1 cellular context compared by ENCODE assay signal in the genomic region with DNA sequence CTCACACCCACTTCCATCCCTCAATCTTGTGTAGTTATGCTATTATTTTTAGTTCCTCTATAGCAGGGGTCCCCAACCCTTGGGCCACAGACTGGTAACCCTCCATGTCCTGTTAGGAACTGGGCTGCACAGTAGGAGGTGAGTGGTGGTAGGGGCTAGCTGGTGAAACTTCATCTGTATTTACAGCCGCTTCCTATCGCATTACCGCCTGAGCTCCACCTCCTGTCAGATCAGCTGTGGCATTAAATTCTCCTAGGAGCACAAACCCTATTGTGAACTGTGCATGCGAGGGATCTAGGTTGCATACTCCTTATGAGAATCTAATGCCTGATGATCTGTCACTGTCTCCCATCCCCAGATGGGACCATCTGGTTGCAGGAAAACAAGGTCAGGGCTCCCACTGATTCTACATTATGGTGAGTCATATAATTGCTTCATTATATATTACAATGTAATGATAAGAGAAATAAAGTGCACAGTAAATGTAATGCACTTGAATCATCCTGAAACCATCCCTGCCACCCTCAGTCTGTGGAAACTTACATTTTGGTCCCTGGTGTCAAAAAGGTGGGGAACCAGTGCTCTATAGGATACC.
TF ChIP-seq lines count a peak whose summit lies in the region.

No MANE protein-coding gene starts in this region.

TF ChIP-seq in GM23338, 12 proteins besides CTCF, POLR2A, EP300 and RAD21:
- TF ChIP-seq, protein P1, sequence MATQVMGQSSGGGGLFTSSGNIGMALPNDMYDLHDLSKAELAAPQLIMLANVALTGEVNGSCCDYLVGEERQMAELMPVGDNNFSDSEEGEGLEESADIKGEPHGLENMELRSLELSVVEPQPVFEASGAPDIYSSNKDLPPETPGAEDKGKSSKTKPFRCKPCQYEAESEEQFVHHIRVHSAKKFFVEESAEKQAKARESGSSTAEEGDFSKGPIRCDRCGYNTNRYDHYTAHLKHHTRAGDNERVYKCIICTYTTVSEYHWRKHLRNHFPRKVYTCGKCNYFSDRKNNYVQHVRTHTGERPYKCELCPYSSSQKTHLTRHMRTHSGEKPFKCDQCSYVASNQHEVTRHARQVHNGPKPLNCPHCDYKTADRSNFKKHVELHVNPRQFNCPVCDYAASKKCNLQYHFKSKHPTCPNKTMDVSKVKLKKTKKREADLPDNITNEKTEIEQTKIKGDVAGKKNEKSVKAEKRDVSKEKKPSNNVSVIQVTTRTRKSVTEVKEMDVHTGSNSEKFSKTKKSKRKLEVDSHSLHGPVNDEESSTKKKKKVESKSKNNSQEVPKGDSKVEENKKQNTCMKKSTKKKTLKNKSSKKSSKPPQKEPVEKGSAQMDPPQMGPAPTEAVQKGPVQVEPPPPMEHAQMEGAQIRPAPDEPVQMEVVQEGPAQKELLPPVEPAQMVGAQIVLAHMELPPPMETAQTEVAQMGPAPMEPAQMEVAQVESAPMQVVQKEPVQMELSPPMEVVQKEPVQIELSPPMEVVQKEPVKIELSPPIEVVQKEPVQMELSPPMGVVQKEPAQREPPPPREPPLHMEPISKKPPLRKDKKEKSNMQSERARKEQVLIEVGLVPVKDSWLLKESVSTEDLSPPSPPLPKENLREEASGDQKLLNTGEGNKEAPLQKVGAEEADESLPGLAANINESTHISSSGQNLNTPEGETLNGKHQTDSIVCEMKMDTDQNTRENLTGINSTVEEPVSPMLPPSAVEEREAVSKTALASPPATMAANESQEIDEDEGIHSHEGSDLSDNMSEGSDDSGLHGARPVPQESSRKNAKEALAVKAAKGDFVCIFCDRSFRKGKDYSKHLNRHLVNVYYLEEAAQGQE (IDR thresholded peaks at IDR 0.05; ENCODE audit: unreplicated experiment) = no peak
- TF ChIP-seq ZNF114 (CRISPR knock-in tag; IDR thresholded peaks at IDR 0.05) (no peak), STAT1 (IDR thresholded peaks at IDR 0.05; ENCODE audit: unreplicated experiment) (no peak), NANOG (IDR thresholded peaks at IDR 0.05; ENCODE audit: borderline replicate concordance) (no peak), EZH2phosphoT487 (IDR thresholded peaks at IDR 0.05; ENCODE audit: unreplicated experiment) (no peak)
